Comparison of ENCODE assay signal across 31 cellular contexts in genomic region chr6:13825871-13826270, GRCh38.
"Had no signal": no experiment of that assay in that cellular context is flagged by ENCODE, and none has a peak within 500 bp of the region (broad histone marks: within the 10 kb centered on the region; RNA-seq: fewer than 3 reads in every experiment).

No MANE protein-coding gene starts in this region.

- H3K27ac Mint-ChIP-seq: natural killer cell; nephron; neural progenitor cell; progenitor cell of endocrine pancreas; stimulated activated memory B cell treated with anti-CD40 and anti-IgM and Interleukin-4, amounts not matched to agents 10 μg/mL and 1 μg/mL and 100 μg/mL, for 72 hours; stimulated activated naive CD8-positive, alpha-beta T cell treated with anti-CD3 and anti-CD28 coated beads, Interleukin-15, amount 100 ng/mL, for 72 hours; type B pancreatic cell had no signal

- H3K4me3 ChIP-seq: neural progenitor cell, ovary, psoas muscle, right lobe of liver, sigmoid colon, smooth muscle cell, spleen, suprapubic skin, testis, tibial artery, transverse colon, upper lobe of right lung, uterus had no signal

- H3K4me1 Mint-ChIP-seq: natural killer cell; nephron; neural progenitor cell; stimulated activated naive CD8-positive, alpha-beta T cell treated with anti-CD3 and anti-CD28 coated beads, Interleukin-15, amount 100 ng/mL, for 72 hours had no signal

- H3K36me3 ChIP-seq: neural progenitor cell, ovary, right lobe of liver, sigmoid colon, spleen, suprapubic skin, tibial artery, transverse colon, upper lobe of right lung, uterus had no signal

- H3K27ac ChIP-seq: neural progenitor cell, ovary, parathyroid adenoma, psoas muscle, right lobe of liver, sigmoid colon, spleen, suprapubic skin, testis, tibial artery, transverse colon, upper lobe of right lung, uterus had no signal

- ATAC-seq: natural killer cell; psoas muscle; right cardiac atrium; stimulated activated memory B cell treated with anti-CD40 and anti-IgM and Interleukin-4, amounts not matched to agents 10 μg/mL and 1 μg/mL and 100 μg/mL, for 72 hours; stimulated activated naive CD8-positive, alpha-beta T cell treated with anti-CD3 and anti-CD28 coated beads, Interleukin-15, amount 100 ng/mL, for 72 hours; stimulated activated naive CD8-positive, alpha-beta T cell treated with anti-CD3 and anti-CD28 coated beads, Interleukin-15, Interleukin-2, amounts not matched to agents 100 U/mL and 50 U/mL, for 24 hours; upper lobe of right lung had no signal

- H3K27me3 Mint-ChIP-seq: progenitor cell of endocrine pancreas, type B pancreatic cell had no signal

- H3K4me3 Mint-ChIP-seq: natural killer cell; nephron; neural progenitor cell; stimulated activated memory B cell treated with anti-CD40 and anti-IgM and Interleukin-4, amounts not matched to agents 10 μg/mL and 1 μg/mL and 100 μg/mL, for 72 hours; stimulated activated naive CD8-positive, alpha-beta T cell treated with anti-CD3 and anti-CD28 coated beads, Interleukin-15, amount 100 ng/mL, for 72 hours; type B pancreatic cell had no signal

- H3K9me3 ChIP-seq: ovary, psoas muscle, right lobe of liver, sigmoid colon, suprapubic skin, testis, tibial artery, transverse colon, upper lobe of right lung, uterus had no signal

- H3K9me3 Mint-ChIP-seq: natural killer cell had no signal

- H3K36me3 Mint-ChIP-seq: natural killer cell had no signal

- H3K27me3 ChIP-seq: neural progenitor cell, ovary, right lobe of liver, sigmoid colon, spleen, suprapubic skin, testis, tibial artery, transverse colon, upper lobe of right lung, uterus had no signal

- H3K9ac ChIP-seq: neural progenitor cell, parathyroid adenoma had no signal

- DNase-seq: natural killer cell; occipital lobe; ovary; posterior cingulate gyrus; psoas muscle; right cardiac atrium; right lobe of liver; sigmoid colon; spleen; stimulated activated CD4-positive, alpha-beta T cell treated with anti-CD3 and anti-CD28 coated beads, Interleukin-12 subunit alpha, Interleukin-12 subunit beta, amount 100 ng/mL, for 4 hours; stimulated activated CD4-positive, alpha-beta T cell treated with anti-CD3 and anti-CD28 coated beads, Interleukin-1b, Interleukin-23, amount 100 ng/mL, for 48 hours; stimulated activated CD4-positive, alpha-beta T cell treated with anti-CD3 and anti-CD28 coated beads, Interleukin-4, amount 100 ng/mL, for 1 hour; stimulated activated CD4-positive, alpha-beta T cell treated with anti-CD3 and anti-CD28 coated beads, Interleukin-4, amount 100 ng/mL, for 4 hours; stimulated activated CD8-positive, alpha-beta memory T cell treated with anti-CD3 and anti-CD28 coated beads, Interleukin-4, amount 100 ng/mL, for 48 hours; stimulated activated naive CD4-positive, alpha-beta T cell; stimulated activated naive CD8-positive, alpha-beta T cell treated with anti-CD3 and anti-CD28 coated beads, Interleukin-15, amount 100 ng/mL, for 72 hours; stimulated activated naive CD8-positive, alpha-beta T cell treated with anti-CD3 and anti-CD28 coated beads, Interleukin-15, Interleukin-2, amounts not matched to agents 100 U/mL and 50 U/mL, for 24 hours; substantia nigra; testis; tibial artery; transverse colon; upper lobe of right lung; uterus had no signal

- H3K4me1 ChIP-seq: neural progenitor cell, parathyroid adenoma, psoas muscle, right lobe of liver, sigmoid colon, spleen, suprapubic skin, testis, tibial artery, transverse colon, upper lobe of right lung, uterus had no signal
